ENCODE assay signal across 14 cellular contexts in the genomic region with DNA sequence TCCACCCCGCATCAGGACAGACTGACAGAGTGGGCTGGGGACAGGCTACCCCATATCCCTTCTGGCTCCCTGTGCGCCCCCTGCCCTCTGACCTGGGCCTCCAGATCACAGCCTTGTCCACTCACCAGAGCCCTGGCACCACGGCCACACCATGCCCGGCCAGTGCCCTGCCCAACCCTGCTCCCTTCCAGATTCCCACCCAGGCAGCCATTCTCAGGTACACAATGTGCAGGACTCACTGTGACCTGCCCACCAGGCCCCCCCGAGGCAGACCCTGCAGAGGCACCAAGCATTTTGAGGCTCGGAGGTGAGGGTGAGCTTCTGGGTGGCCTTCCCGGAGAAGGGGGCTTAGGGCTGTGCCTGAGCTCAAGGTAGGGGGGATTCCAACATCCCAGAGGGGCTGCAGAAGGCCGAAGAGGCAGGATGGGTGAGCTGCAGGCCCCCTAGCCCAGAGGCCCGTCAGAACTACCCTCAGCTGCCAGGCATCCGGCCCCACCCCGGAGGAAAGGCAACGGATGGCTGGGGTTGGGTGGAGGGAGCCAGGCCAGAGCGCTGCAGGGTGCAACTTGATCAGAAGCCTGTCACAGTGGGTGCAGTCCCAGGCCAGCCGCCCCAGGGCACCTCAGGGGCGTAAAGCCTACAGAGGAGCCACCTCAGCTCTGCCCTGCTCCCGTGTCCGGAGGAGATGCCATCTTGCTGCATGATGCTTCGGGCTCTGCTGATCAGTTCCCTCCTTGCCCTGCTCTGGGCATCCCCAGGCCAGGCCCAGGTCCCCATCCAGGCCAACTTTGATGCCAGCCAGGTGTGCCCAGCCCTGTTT. TPM values are rescaled to one million over a fixed set of nuclear protein-coding genes. Genes with fewer than 3 reads are reported as not detected.
DNase-seq lines count a peak whose midpoint lies in the region; ATAC-seq, FAIRE-seq and TF ChIP-seq lines count a peak whose summit lies in the region.
"Had no signal": no experiment of that assay in that cellular context is flagged by ENCODE, and none has a peak within 500 bp of the region (broad histone marks: within the 10 kb centered on the region; RNA-seq: fewer than 3 reads in every experiment).

A gene (plus strand): TSS at position 762 of the 820 bp plus-strand sequence. CDS start 594 bp downstream, outside the sequence.

- no peaks in the 10 kb centered on the region for H3K4me1 Mint-ChIP-seq in activated T-cell treated with anti-CD3 and anti-CD28 coated beads, Interleukin-2, amount 50 U/mL, for 72 hours (ENCODE audit: low read depth)

- no peak within 1 kb of the TSS for H2BK120ac ChIP-seq in neuronal stem cell (ENCODE audit: low read depth, low read length)

- H3K36me3 ChIP-seq in SK-N-MC (ENCODE audit: insufficient read depth, low read length) (no peaks in the 10 kb centered on the region), heart left ventricle (no peaks in the 10 kb centered on the region), neuronal stem cell (replicated peaks in 1 of 2; ENCODE audit: control insufficient read depth in 2 of 2, insufficient read depth in 2 of 2, low read length in 2 of 2) (no peaks in the 10 kb centered on the region)
- H3K36me3 ChIP-seq: brain microvascular endothelial cell had no signal

- no peak within 1 kb of the TSS for H3K14ac ChIP-seq in neuronal stem cell (ENCODE audit: low read length)

- H3K9me3 Mint-ChIP-seq in activated T-cell treated with anti-CD3 and anti-CD28 coated beads, Interleukin-2, amount 50 U/mL, for 72 hours, result no peaks in the 10 kb centered on the region

- H3K4me2 ChIP-seq in neuronal stem cell (ENCODE audit: insufficient read depth, low read length, poor library complexity, severe bottlenecking), result no peak within 1 kb of the TSS

- H3K4me1 ChIP-seq in heart left ventricle, result peaks cover 0 to 79% (median 38%) of the 10 kb centered on the region in 12 donors
- H3K4me1 ChIP-seq in neuronal stem cell (ENCODE audit: control insufficient read depth in 2 of 2, insufficient read depth in 1 of 2, low read depth in 1 of 2, low read length in 2 of 2), result peaks cover 0 to 6% of the 10 kb centered on the region in 2 donors

- peaks cover 0 to 37% (median 6%) of the 10 kb centered on the region in 9 donors for H3K27me3 ChIP-seq in heart left ventricle
- peaks cover 4 to 57% (median 39%) of the 10 kb centered on the region in 3 experiments for H3K27me3 ChIP-seq in neuronal stem cell (ENCODE audit: control insufficient read depth in 3 of 3, insufficient read depth in 3 of 3, low read depth in 1 of 3, low read length in 3 of 3)

- no peak for TF ChIP-seq CTCF in heart left ventricle (IDR thresholded peaks at IDR 0.05)

- H3K4me3 ChIP-seq in SK-N-MC (no peak within 1 kb of the TSS), heart left ventricle (no peak within 1 kb of the TSS), neuronal stem cell (ENCODE audit: low read length in 2 of 2) (no peak within 1 kb of the TSS)

- peak within 1 kb of the TSS; percentile 21 for H2BK15ac ChIP-seq in neuronal stem cell (ENCODE audit: low read length)

- H2AFZ ChIP-seq in neuronal stem cell (ENCODE audit: low read length), result no peak within 1 kb of the TSS

- peak within 1 kb of the TSS; percentile 65 for H3K23ac ChIP-seq in neuronal stem cell (ENCODE audit: low read depth, low read length, poor library complexity)

- peak within 1 kb of the TSS; percentile 90 for H2AK5ac ChIP-seq in neuronal stem cell (ENCODE audit: low read depth, low read length)

- no peak within 1 kb of the TSS for H3K4ac ChIP-seq in neuronal stem cell (ENCODE audit: low read length)

- FAIRE-seq in RCC 7860 (lab: Jason Lieb, UNC), result no peak
- FAIRE-seq: H54 had no signal

- peak in 2 of 4 donors; percentile 1 to 34 for ATAC-seq in heart left ventricle
- no peak for ATAC-seq in activated T-cell treated with anti-CD3 and anti-CD28 coated beads, Interleukin-2, amount 50 U/mL, for 72 hours (replicated peaks in 1 of 2)
- ATAC-seq: left colon had no signal

- H3K27ac ChIP-seq in SK-N-MC, result 0 out of 2 replicates have a peak within 1 kb of the TSS, but pooled peaks have one; percentile 31
- peak within 1 kb of the TSS; percentile 27 to 98 (median 84) for H3K27ac ChIP-seq in heart left ventricle
- no peak within 1 kb of the TSS for H3K27ac ChIP-seq in neuronal stem cell (replicated peaks; ENCODE audit: low read length)
- H3K27ac ChIP-seq: brain microvascular endothelial cell had no signal

- peak in 1 of 2 donors; percentile 25 for TF ChIP-seq POLR2A in heart left ventricle (IDR thresholded peaks at IDR 0.05)

- intact Hi-C loops in heart left ventricle (cut with DNase I), result loop anchor here in 2 of 10 donors (5.0 kb wide), 2 partner anchors 35 to 190 kb away; a partner anchor contains a TSS

- no peak within 1 kb of the TSS for H3K18ac ChIP-seq in neuronal stem cell (ENCODE audit: low read length)

- H3K9ac ChIP-seq in SK-N-MC (ENCODE audit: insufficient read length) (no peak within 1 kb of the TSS), neuronal stem cell (ENCODE audit: low read depth, low read length, poor library complexity) (peak within 1 kb of the TSS; percentile 60)

- H3K36me3 Mint-ChIP-seq in activated T-cell treated with anti-CD3 and anti-CD28 coated beads, Interleukin-2, amount 50 U/mL, for 72 hours (ENCODE audit: insufficient read depth in 2 of 2), result no peaks in the 10 kb centered on the region

- peaks cover 14% of the 10 kb centered on the region for H3K27me3 Mint-ChIP-seq in activated T-cell treated with anti-CD3 and anti-CD28 coated beads, Interleukin-2, amount 50 U/mL, for 72 hours (ENCODE audit: low read depth)

- no peak within 1 kb of the TSS for H2BK5ac ChIP-seq in neuronal stem cell (ENCODE audit: low read length)

- DNase-seq in C1 segment of cervical spinal cord (lab: John Stamatoyannopoulos, UW) (peak in 10 of 14 donors; percentile 57 to 83 (median 76)), SK-N-MC (ENCODE audit: low read depth, low spot score) (no peak), heart left ventricle (peak in 2 of 5 donors; percentile 60 to 62), neuronal stem cell (ENCODE audit: low spot score) (no peak), epidermal melanocyte (ENCODE audit: insufficient read length, low spot score) (no peak), RCC 7860 (ENCODE audit: low spot score) (no peak), GDM1 (lab: John Stamatoyannopoulos, UW) (no peak)
- DNase-seq in activated T-cell treated with anti-CD3 and anti-CD28 coated beads, Interleukin-2, amount 50 U/mL, for 72 hours, result no peak
- DNase-seq: activated gamma-delta T cell treated with Interleukin-2 at 50 U/mL for 16 hours, brain microvascular endothelial cell, Kasumi-1, left colon, NCI-H1417 treated with DMSO at 0.1 percent for 48 hours had no signal

- no peak within 1 kb of the TSS for H4K8ac ChIP-seq in neuronal stem cell (ENCODE audit: low read depth, low read length)

- no peaks in the 10 kb centered on the region for H3K9me3 ChIP-seq in SK-N-MC (ENCODE audit: low read depth, low read length)
- H3K9me3 ChIP-seq in heart left ventricle, result no peaks in the 10 kb centered on the region
- no peaks in the 10 kb centered on the region for H3K9me3 ChIP-seq in neuronal stem cell (replicated peaks in 1 of 2; ENCODE audit: control insufficient read depth in 2 of 2, insufficient read depth in 1 of 2, low read depth in 1 of 2, low read length in 2 of 2)

- H4K91ac ChIP-seq in neuronal stem cell (ENCODE audit: low read depth, low read length, poor library complexity), result no peak within 1 kb of the TSS

- H3K79me1 ChIP-seq in neuronal stem cell (ENCODE audit: low read depth, low read length), result no peaks in the 10 kb centered on the region

- H3K4me3 Mint-ChIP-seq in activated T-cell treated with anti-CD3 and anti-CD28 coated beads, Interleukin-2, amount 50 U/mL, for 72 hours, result no peak within 1 kb of the TSS

- 52 to 69% (median 65%) methylated on average over 14 to 18 of the region's 18 CpGs for WGBS in heart left ventricle, 4 donors
- WGBS in neuronal stem cell (ENCODE audit: extremely low coverage in 2 of 2, insufficient read length in 2 of 2, insufficient replicate concordance in 1 of 2), 2 donors, result no CpG with 5 or more reads among the region's 18 CpGs

- H3K27ac Mint-ChIP-seq in activated T-cell treated with anti-CD3 and anti-CD28 coated beads, Interleukin-2, amount 50 U/mL, for 72 hours, result no peak within 1 kb of the TSS

- peak within 1 kb of the TSS; percentile 46 for H2BK12ac ChIP-seq in neuronal stem cell (ENCODE audit: low read length)

RNA-seq across cellular contexts. Expression of the gene that starts here (rescaled TPM):
- 10 to 100 TPM in 2 of 9 donors, 1 to 10 TPM in 5, under 1 TPM in 2; 0.16 to 14.9 (median 2.7) TPM for total RNA-seq in heart left ventricle
- 1 to 10 TPM in 1 of 2 donors, under 1 TPM in 1; 0.14 to 5.8 TPM for polyA plus RNA-seq in heart left ventricle
- polyA plus RNA-seq in neuronal stem cell (2013, experiment 1 of 2), result 0.07 TPM
- 0.07 TPM for polyA plus RNA-seq in neuronal stem cell (2013, experiment 2 of 2)
- total RNA-seq in activated T-cell treated with anti-CD3 and anti-CD28 coated beads, Interleukin-2, amount 50 U/mL, for 72 hours, result not detected

Comparison
In these comparisons a context has a peak if more than half of its experiments do, and no peak if none do; other contexts are left out.
1. DNase-seq: peak in C1 segment of cervical spinal cord (10 of 14); none in SK-N-MC (single experiment), neuronal stem cell (single experiment), epidermal melanocyte (single experiment), activated T-cell treated with anti-CD3 and anti-CD28 coated beads, Interleukin-2, amount 50 U/mL, for 72 hours (0 of 2), RCC 7860 (single experiment) and GDM1 (single experiment).